ENCODE assay signal across 1 cellular context in genomic region chr15:82539690-82540054, GRCh38.
A peak's percentile ranks its signal among the peaks of the same experiment; 100 is the strongest.
TF ChIP-seq lines count a peak whose summit lies in the region.

No MANE protein-coding gene starts in this region.

TF ChIP-seq in H1, 55 proteins besides CTCF, POLR2A, EP300 and RAD21:
- TF ChIP-seq KDM4A (IDR thresholded peaks at IDR 0.05; ENCODE audit: low read depth, low read length, severe bottlenecking) (peak; percentile 8), SIX5 (IDR thresholded peaks at IDR 0.05; ENCODE audit: low read depth, low read length) (peak; percentile 11; the same call in 1 of the 2 replicates), GABPA (IDR thresholded peaks at IDR 0.05; ENCODE audit: borderline replicate concordance, insufficient read depth, low read length) (no peak)
TF ChIP-seq in H1: peak in this region for 2.
